Comparison of ENCODE assay signal across 8 cellular contexts in the genomic region with DNA sequence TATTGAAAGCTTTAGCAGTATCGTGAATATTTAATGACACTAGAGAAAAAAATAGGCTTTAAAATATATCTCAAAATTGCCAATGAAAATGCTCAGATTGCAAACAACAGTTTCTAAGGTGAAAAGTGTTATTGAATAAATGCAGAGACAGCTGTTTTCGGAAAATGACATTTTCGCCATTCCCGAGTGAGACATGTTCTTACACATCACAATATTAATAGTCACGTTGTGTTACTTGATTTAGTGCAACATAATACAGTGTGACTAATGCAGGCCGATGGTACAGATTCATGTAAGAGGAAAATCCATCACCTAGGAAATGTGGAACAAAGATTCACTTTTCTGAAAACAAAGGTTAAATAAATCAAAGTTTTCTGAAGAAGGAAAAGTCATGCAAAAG.
"Had no signal": no experiment of that assay in that cellular context is flagged by ENCODE, and none has a peak within 500 bp of the region (broad histone marks: within the 10 kb centered on the region; RNA-seq: fewer than 3 reads in every experiment).

No MANE protein-coding gene starts in this region.

- DNase-seq: H9, HCEC 1CT, IMR-90, KG1 had no signal

- ATAC-seq: GM23338, HepG2, K562 had no signal

- H3K4me2 ChIP-seq: GM23338 had no signal

- H3K4me3 ChIP-seq: GM23338, K562 had no signal

- H3K27ac ChIP-seq: HL-60 had no signal

- H2AFZ ChIP-seq: GM23338 had no signal
